In the genomic region with DNA sequence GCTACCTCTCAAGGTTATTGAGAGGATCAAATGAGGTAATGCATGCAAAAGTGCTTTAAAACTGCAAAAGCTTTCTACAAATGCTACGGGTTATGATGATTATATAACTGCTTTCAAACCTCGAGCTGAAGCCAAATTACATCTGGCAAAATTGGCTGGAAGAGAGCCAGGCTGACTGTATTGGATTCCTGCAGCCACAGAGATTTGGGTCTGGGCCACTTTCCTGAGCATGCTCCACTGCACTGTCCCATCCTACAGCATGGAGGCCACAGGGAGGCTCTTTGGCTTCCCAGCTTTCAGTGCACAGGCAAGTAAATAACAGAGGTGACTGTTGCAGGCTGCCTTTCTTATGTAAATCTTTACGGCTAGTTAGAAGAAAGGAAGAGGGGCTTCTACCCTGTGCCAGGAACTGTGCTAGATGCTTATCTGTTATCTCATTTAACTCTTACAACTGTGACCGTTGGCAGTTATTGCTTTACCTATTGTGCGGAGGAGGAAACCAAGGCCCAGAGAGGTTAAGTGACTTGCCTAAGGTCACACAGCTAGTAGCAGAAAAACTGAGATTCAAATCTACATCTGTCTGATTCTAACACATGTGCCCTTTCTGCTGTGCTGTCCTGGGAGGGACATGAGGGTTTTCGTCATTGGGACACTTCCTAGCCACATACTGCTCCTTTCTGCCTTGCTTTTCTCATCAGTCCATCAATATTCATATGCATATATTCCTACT, we compare ENCODE assay signal across 26 cellular contexts.
DNase-seq lines count a peak whose midpoint lies in the region; ATAC-seq, FAIRE-seq and TF ChIP-seq lines count a peak whose summit lies in the region.
"Had no signal": no experiment of that assay in that cellular context is flagged by ENCODE, and none has a peak within 500 bp of the region (broad histone marks: within the 10 kb centered on the region; RNA-seq: fewer than 3 reads in every experiment).

No MANE protein-coding gene starts in this region.

- H3K9ac ChIP-seq in astrocyte (ENCODE audit: low read length): no peak overlapping the region
- H3K9ac ChIP-seq: KMS-11, neural progenitor cell had no signal

- H3K27ac ChIP-seq in GM23338 (ENCODE audit: low read depth) (no peak overlapping the region), astrocyte (ENCODE audit: low read depth, low read length) (no peak overlapping the region), foreskin keratinocyte (peak overlapping the region; percentile 39)
- H3K27ac ChIP-seq: esophagus squamous epithelium, heart left ventricle, KMS-11, neural progenitor cell, psoas muscle had no signal

- no peaks in the 10 kb centered on the region for H3F3A ChIP-seq in GM23338 (replicated peaks; ENCODE audit: low read depth)

- H3K27me3 Mint-ChIP-seq in GM23338 (ENCODE audit: insufficient read depth, low read depth, poor library complexity): peaks cover 9% of the 10 kb centered on the region
- peaks cover 38% of the 10 kb centered on the region for H3K27me3 Mint-ChIP-seq in astrocyte (ENCODE audit: low read depth, unreplicated experiment)
- H3K27me3 Mint-ChIP-seq in progenitor cell of endocrine pancreas: peaks cover 44% of the 10 kb centered on the region

- TF ChIP-seq CTCF in AG10803 (conservative IDR thresholded peaks at IDR 0.05; ENCODE audit: low read length) (no peak), GM23338 (conservative IDR thresholded peaks at IDR 0.05; ENCODE audit: low read depth in 2 of 2) (no peak), astrocyte (IDR thresholded peaks at IDR 0.05; ENCODE audit: insufficient read depth, low read depth, low read length) (no peak), foreskin keratinocyte (conservative IDR thresholded peaks at IDR 0.05) (no peak), progenitor cell of endocrine pancreas (IDR thresholded peaks at IDR 0.05; ENCODE audit: unreplicated experiment) (no peak)

- H3K9me3 Mint-ChIP-seq in GM23338 (no peaks in the 10 kb centered on the region), astrocyte (ENCODE audit: unreplicated experiment) (peaks cover 14% of the 10 kb centered on the region), progenitor cell of endocrine pancreas (ENCODE audit: low read depth) (no peaks in the 10 kb centered on the region)
- H3K9me3 Mint-ChIP-seq: activated T-cell treated with anti-CD3 and anti-CD28 coated beads, Interleukin-2, amount 50 U/mL, for 4 hours; neural progenitor cell had no signal

- H3K79me2 ChIP-seq in GM23338 (replicated peaks; ENCODE audit: insufficient read depth) (no peaks in the 10 kb centered on the region), astrocyte (ENCODE audit: insufficient read depth, low read length) (no peaks in the 10 kb centered on the region)

- H3K36me3 Mint-ChIP-seq in GM23338 (ENCODE audit: low read depth) (no peaks in the 10 kb centered on the region; the same call in 2 of the 3 replicates), astrocyte (ENCODE audit: low read depth, unreplicated experiment) (no peaks in the 10 kb centered on the region), progenitor cell of endocrine pancreas (ENCODE audit: insufficient read depth) (no peaks in the 10 kb centered on the region)
- H3K36me3 Mint-ChIP-seq: neural progenitor cell had no signal

- H3K27ac Mint-ChIP-seq in GM23338 (no peak overlapping the region), astrocyte (ENCODE audit: unreplicated experiment) (no peak overlapping the region), progenitor cell of endocrine pancreas (no peak overlapping the region)
- H3K27ac Mint-ChIP-seq: activated CD8-positive, alpha-beta T cell treated with anti-CD3 and anti-CD28 coated beads, Interleukin-2, amount 10 ng/mL, durations not matched to agents 7 days and 5 days; neural progenitor cell had no signal

- H4K20me1 ChIP-seq in GM23338 (replicated peaks; ENCODE audit: insufficient read depth): 0 out of 2 replicates have a peak, but pooled peaks cover 5% of the 10 kb centered on the region
- no peaks in the 10 kb centered on the region for H4K20me1 ChIP-seq in astrocyte (ENCODE audit: insufficient read depth, low read length)

- H3K9me3 ChIP-seq in astrocyte (ENCODE audit: insufficient read depth, low read depth, low read length): no peaks in the 10 kb centered on the region
- H3K9me3 ChIP-seq: esophagus squamous epithelium, heart left ventricle, mucosa of descending colon, psoas muscle had no signal

- FAIRE-seq in astrocyte (lab: Jason Lieb, UNC): no peak

- H3K4me2 ChIP-seq in GM23338 (no peak overlapping the region), astrocyte (ENCODE audit: low read length) (no peak overlapping the region)
- H3K4me2 ChIP-seq: KMS-11, neural progenitor cell, smooth muscle cell had no signal

- no peaks in the 10 kb centered on the region for H3K36me3 ChIP-seq in GM23338 (ENCODE audit: insufficient read depth)
- H3K36me3 ChIP-seq in astrocyte (ENCODE audit: insufficient read depth, low read length): no peaks in the 10 kb centered on the region
- H3K36me3 ChIP-seq: esophagus squamous epithelium, heart left ventricle, neural progenitor cell had no signal

- ATAC-seq in GM23338: peak; percentile 45; the same call in 2 of the 3 replicates
- ATAC-seq in foreskin keratinocyte: peak; percentile 24
- no peak for ATAC-seq in HG03175 (IDR thresholded peaks at IDR 0.05; ENCODE audit: unreplicated experiment)
- ATAC-seq: activated CD4-positive, CD25-positive, alpha-beta regulatory T cell treated with anti-CD3 and anti-CD28 coated beads, Interleukin-2, amount 50 U/mL, for 24 hours; activated CD8-positive, alpha-beta T cell treated with anti-CD3 and anti-CD28 coated beads, Interleukin-2, amount 10 ng/mL, durations not matched to agents 7 days and 5 days; activated T-cell treated with anti-CD3 and anti-CD28 coated beads, Interleukin-2, amount 50 U/mL, for 4 hours; heart left ventricle; mucosa of descending colon; psoas muscle; Right ventricle myocardium inferior; stimulated activated naive CD8-positive, alpha-beta T cell treated with anti-CD3 and anti-CD28 coated beads, Interleukin-15, Interleukin-2, amounts not matched to agents 100 U/mL and 50 U/mL, for 24 hours had no signal

- no peaks in the 10 kb centered on the region for H3K4me1 Mint-ChIP-seq in GM23338
- H3K4me1 Mint-ChIP-seq in astrocyte (ENCODE audit: low read depth, unreplicated experiment): peaks cover 5% of the 10 kb centered on the region
- H3K4me1 Mint-ChIP-seq in progenitor cell of endocrine pancreas (ENCODE audit: low read depth): no peaks in the 10 kb centered on the region

- H2AFZ ChIP-seq in GM23338 (no peak overlapping the region), astrocyte (ENCODE audit: low read depth, low read length) (no peak overlapping the region)
- H2AFZ ChIP-seq: neural progenitor cell had no signal

- no peak overlapping the region for H3K4me3 ChIP-seq in AG10803 (ENCODE audit: low read length)
- no peak overlapping the region for H3K4me3 ChIP-seq in GM23338
- no peak overlapping the region for H3K4me3 ChIP-seq in astrocyte (ENCODE audit: insufficient read depth, low read depth, low read length)
- H3K4me3 ChIP-seq: esophagus squamous epithelium, heart left ventricle, mucosa of descending colon, neural progenitor cell, psoas muscle, smooth muscle cell had no signal

- no peaks in the 10 kb centered on the region for H3K27me3 ChIP-seq in GM23338 (ENCODE audit: insufficient read depth)
- peaks cover 2% of the 10 kb centered on the region for H3K27me3 ChIP-seq in astrocyte (ENCODE audit: insufficient read depth, low read length)
- no peaks in the 10 kb centered on the region for H3K27me3 ChIP-seq in foreskin keratinocyte
- H3K27me3 ChIP-seq: neural progenitor cell had no signal

- H3K4me3 Mint-ChIP-seq in GM23338: no peak overlapping the region
- no peak overlapping the region for H3K4me3 Mint-ChIP-seq in astrocyte (ENCODE audit: unreplicated experiment)
- H3K4me3 Mint-ChIP-seq in progenitor cell of endocrine pancreas (ENCODE audit: low read depth): no peak overlapping the region
- H3K4me3 Mint-ChIP-seq: activated CD8-positive, alpha-beta T cell treated with anti-CD3 and anti-CD28 coated beads, Interleukin-2, amount 10 ng/mL, durations not matched to agents 7 days and 5 days; activated T-cell treated with anti-CD3 and anti-CD28 coated beads, Interleukin-2, amount 50 U/mL, for 4 hours; neural progenitor cell had no signal

- H3K4me1 ChIP-seq in GM23338 (ENCODE audit: insufficient read depth): no peaks in the 10 kb centered on the region
- H3K4me1 ChIP-seq in astrocyte (ENCODE audit: insufficient read depth, low read length): no peaks in the 10 kb centered on the region
- H3K4me1 ChIP-seq in foreskin keratinocyte: peaks cover 20% of the 10 kb centered on the region
- H3K4me1 ChIP-seq: psoas muscle had no signal

- DNase-seq in AG10803 (ENCODE audit: low read depth) (peak; percentile 55), GM23338 (ENCODE audit: low spot score) (peak; percentile 23), astrocyte (ENCODE audit: low read depth) (peak; percentile 64), foreskin keratinocyte (no peak), progenitor cell of endocrine pancreas (ENCODE audit: low spot score, unreplicated experiment) (no peak), NCI-H146 treated with DMSO at 0.1 percent for 48 hours (lab: John Stamatoyannopoulos, UW; ENCODE audit: unreplicated experiment) (no peak), hepatic stellate cell (ENCODE audit: low spot score) (no peak)
- DNase-seq: activated CD8-positive, alpha-beta T cell treated with anti-CD3 and anti-CD28 coated beads, Interleukin-2, amount 10 ng/mL, durations not matched to agents 7 days and 5 days; activated naive CD4-positive, alpha-beta T cell treated with Interleukin-2 at 50 U/mL for 16 hours; activated T-cell treated with anti-CD3 and anti-CD28 coated beads, Interleukin-2, amount 50 U/mL, for 4 hours; AML-193; esophagus squamous epithelium; NCI-H1105 treated with DMSO at 0.1 percent for 48 hours; NCI-H510A treated with DMSO at 0.1 percent for 48 hours; stimulated activated CD4-positive, alpha-beta T cell treated with anti-CD3 and anti-CD28 coated beads, Interleukin-2, amount 100 ng/mL, for 48 hours; stimulated activated naive CD8-positive, alpha-beta T cell treated with anti-CD3 and anti-CD28 coated beads, Interleukin-15, Interleukin-2, amounts not matched to agents 100 U/mL and 50 U/mL, for 24 hours; SW 1271 had no signal

- H3K9me2 ChIP-seq in GM23338 (ENCODE audit: insufficient read depth): no peaks in the 10 kb centered on the region

TF ChIP-seq in GM23338, 12 proteins besides CTCF, POLR2A, EP300 and RAD21 (continues in another document):
- no peak for TF ChIP-seq JUNB (IDR thresholded peaks at IDR 0.05; ENCODE audit: unreplicated experiment)
- no peak for TF ChIP-seq ZNF114 (CRISPR knock-in tag; IDR thresholded peaks at IDR 0.05)

Comparison
In these comparisons a context has a peak if more than half of its experiments do, and no peak if none do; other contexts are left out.
1. DNase-seq: peak in AG10803 (single experiment), GM23338 (single experiment) and astrocyte (single experiment); none in foreskin keratinocyte (0 of 2), progenitor cell of endocrine pancreas (single experiment), NCI-H146 treated with DMSO at 0.1 percent for 48 hours (single experiment) and hepatic stellate cell (single experiment).